10 cellular contexts compared by ENCODE assay signal in the genomic region with DNA sequence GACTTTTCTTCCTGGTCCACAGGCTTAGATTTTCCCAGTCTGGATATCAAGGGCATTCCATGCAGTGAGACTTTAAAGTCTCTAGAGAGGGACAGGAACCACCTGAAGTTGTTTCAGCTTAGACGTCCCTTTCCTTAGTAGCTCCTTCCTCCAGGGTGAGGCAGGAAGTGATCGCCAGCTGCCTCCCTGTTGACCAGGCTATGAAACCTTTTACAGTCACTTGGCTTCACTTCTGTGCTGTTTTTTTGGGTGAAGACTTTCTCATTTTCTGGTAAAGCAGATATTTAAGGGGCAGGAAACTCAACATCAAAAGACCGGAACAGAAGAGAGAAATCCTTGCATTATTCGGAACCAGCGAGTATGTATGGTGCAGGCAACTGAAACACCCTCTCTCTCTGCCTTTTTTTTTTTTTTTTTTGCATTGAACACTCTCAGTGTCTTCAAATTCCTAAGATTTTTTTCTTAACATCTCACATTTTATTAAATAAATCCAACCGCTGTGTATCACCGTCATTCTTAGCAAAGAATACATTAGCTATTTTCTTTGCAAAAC.
DNase-seq lines count a peak whose midpoint lies in the region; ATAC-seq, FAIRE-seq and TF ChIP-seq lines count a peak whose summit lies in the region.
"Had no signal": no experiment of that assay in that cellular context is flagged by ENCODE, and none has a peak within 500 bp of the region (broad histone marks: within the 10 kb centered on the region; RNA-seq: fewer than 3 reads in every experiment).

No MANE protein-coding gene starts in this region.

- ATAC-seq in left colon (peak; percentile 85), HG02852 (IDR thresholded peaks at IDR 0.05; ENCODE audit: unreplicated experiment) (no peak)

- CTCF ChIA-PET in RWPE1 (lab: Yijun Ruan, JAX), result interaction anchor here (0.7 kb wide), 1 partner anchor 1566 kb away, joined by 10 read pairs; no protein-coding TSS in a partner anchor

- FAIRE-seq in GM12892 (lab: Jason Lieb, UNC), result peak; percentile 51

- DNase-seq in AML-193 (lab: John Stamatoyannopoulos, UW), result peak; percentile 7 to 32
- no peak for DNase-seq in GM12892 (ENCODE audit: insufficient read length)
- DNase-seq in T-helper 2 cell treated with Interferon-gamma antibody and Interleukin-4, amounts not matched to agents 5 μg/mL and 100 μg/mL, for 36 hours (ENCODE audit: low spot score), result peak; percentile 30
- DNase-seq in left colon, result no peak
- DNase-seq in iPS-NIHi11 (ENCODE audit: low spot score), result no peak
- DNase-seq in RWPE1 (ENCODE audit: low spot score), result no peak
- DNase-seq in stimulated activated CD4-positive, alpha-beta T cell treated with anti-CD3 and anti-CD28 coated beads, Interleukin-4, amount 100 ng/mL, for 1 hour, result no peak
- DNase-seq: NCI-H2171 treated with DMSO at 0.1 percent for 48 hours had no signal

- TF ChIP-seq CTCF in RWPE1 (conservative IDR thresholded peaks at IDR 0.05; ENCODE audit: low read depth), result no peak

- no peaks in the 10 kb centered on the region for H3K27me3 Mint-ChIP-seq in T-helper 2 cell treated with Interferon-gamma antibody and Interleukin-4, amounts not matched to agents 5 μg/mL and 100 μg/mL, for 36 hours (ENCODE audit: low read depth)

- peak overlapping the region; percentile 73 for H3K4me3 Mint-ChIP-seq in T-helper 2 cell treated with Interferon-gamma antibody and Interleukin-4, amounts not matched to agents 5 μg/mL and 100 μg/mL, for 36 hours
- H3K4me3 Mint-ChIP-seq: brain had no signal

- POLR2A ChIA-PET in RWPE1 (lab: Yijun Ruan, JAX; ENCODE audit: low non-redundant PET), result interaction anchor here (0.7 kb wide), 1 partner anchor 9 kb away, joined by 3 read pairs; no protein-coding TSS in a partner anchor

- no peak overlapping the region for H3K27ac ChIP-seq in RWPE1

- peak overlapping the region; percentile 95 for H3K27ac Mint-ChIP-seq in T-helper 2 cell treated with Interferon-gamma antibody and Interleukin-4, amounts not matched to agents 5 μg/mL and 100 μg/mL, for 36 hours
- H3K27ac Mint-ChIP-seq: brain had no signal

- H3K4me1 Mint-ChIP-seq in T-helper 2 cell treated with Interferon-gamma antibody and Interleukin-4, amounts not matched to agents 5 μg/mL and 100 μg/mL, for 36 hours (ENCODE audit: low read depth), result peaks cover 85% of the 10 kb centered on the region

- H3K36me3 Mint-ChIP-seq in T-helper 2 cell treated with Interferon-gamma antibody and Interleukin-4, amounts not matched to agents 5 μg/mL and 100 μg/mL, for 36 hours (ENCODE audit: low read depth), result peaks cover 1% of the 10 kb centered on the region
- H3K36me3 Mint-ChIP-seq: brain had no signal

- peak; percentile 46; the same call in 1 of the 2 replicates for TF ChIP-seq POLR2A in GM12892 (IDR thresholded peaks at IDR 0.05; ENCODE audit: low read depth, low read length)

- intact Hi-C loops in left colon (cut with DNase I, micrococcal nuclease), result no loop called here

- no peaks in the 10 kb centered on the region for H3K9me3 Mint-ChIP-seq in T-helper 2 cell treated with Interferon-gamma antibody and Interleukin-4, amounts not matched to agents 5 μg/mL and 100 μg/mL, for 36 hours

Comparison
In these comparisons a context has a peak if more than half of its experiments do, and no peak if none do; other contexts are left out.
1. DNase-seq: peak in AML-193 (2 of 2) and T-helper 2 cell treated with Interferon-gamma antibody and Interleukin-4, amounts not matched to agents 5 μg/mL and 100 μg/mL, for 36 hours (single experiment); none in GM12892 (single experiment), left colon (0 of 2), iPS-NIHi11 (single experiment), RWPE1 (single experiment) and stimulated activated CD4-positive, alpha-beta T cell treated with anti-CD3 and anti-CD28 coated beads, Interleukin-4, amount 100 ng/mL, for 1 hour (single experiment).